10 cellular contexts compared by ENCODE assay signal in the genomic region with DNA sequence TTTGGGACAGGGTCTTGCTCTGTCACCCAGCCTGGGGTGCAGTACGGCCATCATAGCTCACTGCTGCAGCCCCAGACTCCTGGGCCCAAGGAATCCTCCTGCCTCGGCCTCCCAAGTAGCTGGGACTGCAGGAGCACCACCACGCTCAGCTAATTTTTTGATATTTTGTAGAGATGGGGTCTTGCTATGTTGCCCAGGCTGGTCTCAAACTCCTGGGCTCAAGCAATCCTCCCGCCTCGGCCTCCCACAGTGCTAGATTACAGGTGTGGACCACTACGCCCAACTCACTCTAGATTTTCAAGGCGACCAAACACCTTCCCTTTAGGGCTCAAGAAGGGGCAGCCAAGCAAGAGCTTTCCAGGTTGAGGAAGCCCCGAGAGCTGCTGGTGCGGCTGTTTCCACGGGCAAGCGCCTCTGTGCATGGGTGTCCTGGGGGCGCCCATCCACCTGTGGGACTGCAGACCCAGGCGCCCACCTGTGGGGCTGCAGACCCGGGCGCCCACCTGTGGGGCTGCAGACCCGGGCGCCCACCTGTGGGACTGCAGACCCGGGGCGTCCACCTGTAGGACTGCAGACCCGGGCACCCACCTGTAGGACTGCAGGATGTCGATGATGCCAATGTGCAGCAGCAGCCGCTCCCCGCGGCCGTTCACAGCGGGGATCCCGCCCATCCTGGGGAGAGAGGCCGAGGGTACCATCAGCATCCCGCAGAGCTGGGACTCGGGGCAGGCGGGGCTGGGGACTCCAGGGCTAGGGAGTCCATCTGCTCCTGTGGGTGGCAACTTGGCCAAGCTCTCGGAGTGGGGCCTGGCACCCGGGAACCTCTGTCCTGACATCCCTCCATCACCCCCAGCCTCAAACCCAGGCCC. TPM values are rescaled to one million over a fixed set of nuclear protein-coding genes. Genes with fewer than 3 reads are reported as not detected.
"Had no signal": no experiment of that assay in that cellular context is flagged by ENCODE, and none has a peak within 500 bp of the region (broad histone marks: within the 10 kb centered on the region; RNA-seq: fewer than 3 reads in every experiment).

No MANE protein-coding gene starts in this region.

- H3K27ac Mint-ChIP-seq: GM23338, H9, HFFc6, IgD-negative memory B cell had no signal

- ATAC-seq: GM23338 had no signal

- FAIRE-seq: H1, H54, HTR-8/SVneo had no signal

- H3K4me2 ChIP-seq: GM23338 had no signal

- H3K9me3 Mint-ChIP-seq: GM23338, H9, HFFc6, IgD-negative memory B cell had no signal

- H3K27me3 Mint-ChIP-seq: IgD-negative memory B cell had no signal

- H3K4me3 ChIP-seq: GM23338 had no signal

- H2AFZ ChIP-seq: GM23338 had no signal

- H3K4me1 Mint-ChIP-seq: GM23338, H9, IgD-negative memory B cell had no signal

- H3K4me3 Mint-ChIP-seq: GM23338, H9, HFFc6, IgD-negative memory B cell had no signal

- DNase-seq: H9, HCEC 1CT, HFFc6, KG1 had no signal

RNA-seq across cellular contexts. Expression of gene TBXA2R, which starts 41.6 kb away (rescaled TPM):
- total RNA-seq: HT-29 had no signal

RNA-seq across cellular contexts. Expression of gene TJP3, which starts 59.9 kb away (rescaled TPM):
- total RNA-seq: HFFc6 had no signal
